In the genomic region with DNA sequence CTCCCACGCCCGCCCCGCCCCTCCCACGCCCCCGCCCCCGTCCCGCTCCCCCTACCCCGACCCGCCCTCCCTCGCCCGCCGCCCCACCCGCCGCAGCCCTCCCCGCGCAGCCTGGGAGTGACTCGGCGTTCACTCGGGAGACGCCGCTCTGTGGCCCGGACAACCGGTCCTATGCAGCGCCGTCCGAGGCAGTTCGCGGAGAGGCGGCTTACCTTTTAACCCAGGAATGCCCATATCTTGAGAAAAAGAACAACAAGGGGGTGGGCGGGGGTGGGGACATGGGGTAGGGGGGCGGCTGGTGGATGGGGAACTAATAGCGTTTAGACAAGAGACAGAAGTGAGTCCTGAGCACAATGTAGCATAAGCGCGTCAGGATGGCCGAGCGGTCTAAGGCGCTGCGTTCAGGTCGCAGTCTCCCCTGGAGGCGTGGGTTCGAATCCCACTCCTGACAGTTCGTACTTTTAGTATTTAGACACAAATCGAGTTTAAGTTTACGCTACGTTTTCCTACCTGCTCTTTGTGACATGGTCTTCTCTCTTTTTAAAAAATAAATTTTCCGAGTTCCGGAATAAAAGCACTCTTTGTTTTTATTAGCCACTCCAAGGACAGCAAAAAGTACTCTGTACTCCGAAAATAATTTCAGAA, we compare ENCODE assay signal across 8 cellular contexts. TPM values are rescaled to one million over a fixed set of nuclear protein-coding genes. Genes with fewer than 3 reads are reported as not detected.
DNase-seq lines count a peak whose midpoint lies in the region; ATAC-seq and TF ChIP-seq lines count a peak whose summit lies in the region.

No MANE protein-coding gene starts in this region.

- peak overlapping the region; percentile 90 for H3K4me3 ChIP-seq in BE2C (ENCODE audit: low read depth, low read length)
- H3K4me3 ChIP-seq in lower leg skin (ENCODE audit: low read depth, poor library complexity, severe bottlenecking): peak overlapping the region; percentile 60

- no peak for TF ChIP-seq CTCF in BE2C (IDR thresholded peaks at IDR 0.05; ENCODE audit: low read depth, low read length)
- TF ChIP-seq CTCF in lower leg skin (IDR thresholded peaks at IDR 0.05): no peak

- TF ChIP-seq POLR2A in lower leg skin (IDR thresholded peaks at IDR 0.05): no peak

- peak; percentile 64 for ATAC-seq in HG03439 (IDR thresholded peaks at IDR 0.05; ENCODE audit: unreplicated experiment)

- 0 to 1% methylated on average over 27 to 35 of the region's 48 CpGs for WGBS in lower leg skin, 2 donors

- no peaks in the 10 kb centered on the region for H3K9me3 ChIP-seq in BE2C

- intact Hi-C loops in lower leg skin (cut with DNase I; ENCODE audit: low total_unique reads): no loop called here

- H3K4me1 ChIP-seq in BE2C: no peaks in the 10 kb centered on the region

- DNase-seq in BE2C: peak; percentile 90
- peak; percentile 90 for DNase-seq in GM19238 (ENCODE audit: insufficient read length, low spot score)
- peak; percentile 93 for DNase-seq in NCI-H69 (lab: John Stamatoyannopoulos, UW)
- DNase-seq in activated CD4-positive, alpha-beta T cell treated with anti-CD3 and anti-CD28 coated beads, Interleukin-2, amount 50 U/mL, for 4 hours: peak; percentile 76 to 78
- peak; percentile 74 to 85 for DNase-seq in dermis microvascular lymphatic vessel endothelial cell (ENCODE audit: low read depth in 2 of 2)
- DNase-seq in lower leg skin (ENCODE audit: low spot score in 2 of 2): peak; percentile 89 to 97
- DNase-seq in stimulated activated CD4-positive, alpha-beta T cell treated with anti-CD3 and anti-CD28 coated beads, Interleukin-4, amount 100 ng/mL, for 48 hours (ENCODE audit: low read depth in 2 of 2): peak; percentile 68 to 82

- no peaks in the 10 kb centered on the region for H3K27me3 ChIP-seq in BE2C

- no peaks in the 10 kb centered on the region for H3K36me3 ChIP-seq in BE2C

RNA-seq across cellular contexts. Expression of a gene that starts 17.2 kb away (rescaled TPM):
- 59.1 TPM for polyA plus RNA-seq in BE2C (2012; ENCODE audit: insufficient read depth, insufficient read length, low read depth)
- total RNA-seq in dermis microvascular lymphatic vessel endothelial cell (46.1 and 59.6 TPM in 2 replicates), lower leg skin (10 to 100 TPM; 27.1 to 43.0 (median 39.2) TPM)

RNA-seq across cellular contexts. Expression of a gene that starts 20.9 kb away (rescaled TPM):
- not detected for polyA plus RNA-seq in BE2C (2012; ENCODE audit: insufficient read depth, insufficient read length, low read depth)
- total RNA-seq in dermis microvascular lymphatic vessel endothelial cell (not detected in 2 replicates), lower leg skin (not detected)

Comparison
In these comparisons a context has a peak if more than half of its experiments do, and no peak if none do; other contexts are left out.
1. Peak in every context shown above with its lines: DNase-seq, ATAC-seq and H3K4me3 ChIP-seq.